In genomic region chr3:144244662-144245061, GRCh38 we compare ENCODE assay signal across 13 cellular contexts.
"Had no signal": no experiment of that assay in that cellular context is flagged by ENCODE, and none has a peak within 500 bp of the region (broad histone marks: within the 10 kb centered on the region; RNA-seq: fewer than 3 reads in every experiment).

No MANE protein-coding gene starts in this region.

- H3K36me3 ChIP-seq: cardiac muscle cell, heart right ventricle, left ventricle myocardium inferior, ovary, stomach, thoracic aorta had no signal

- H3K4me1 ChIP-seq: left ventricle myocardium inferior, stomach had no signal

- H3K4me3 ChIP-seq: cardiac muscle cell, heart right ventricle, left ventricle myocardium inferior, ovary, stomach, thoracic aorta had no signal

- H3K9me3 ChIP-seq: heart right ventricle, left ventricle myocardium inferior, ovary, stomach, thoracic aorta had no signal

- DNase-seq: activated CD4-positive, alpha-beta T cell treated with anti-CD3 and anti-CD28 coated beads for 48 hours; activated naive CD4-positive, alpha-beta T cell treated with Interleukin-2 at 50 U/mL for 16 hours; activated naive CD8-positive, alpha-beta T cell treated with anti-CD3 and anti-CD28 coated beads, Interleukin-2, amount 50 U/mL, for 24 hours; heart right ventricle; kidney; left ventricle myocardium inferior; mesenchymal stem cell; nephron progenitor cell; ovary; stimulated activated CD4-positive, alpha-beta T cell treated with anti-CD3 and anti-CD28 coated beads, Interleukin-4, amount 100 ng/mL, for 1 hour; stomach had no signal

- H3K27ac ChIP-seq: cardiac muscle cell, heart right ventricle, left ventricle myocardium inferior, ovary, stomach, thoracic aorta had no signal

- ATAC-seq: activated naive CD8-positive, alpha-beta T cell treated with anti-CD3 and anti-CD28 coated beads, Interleukin-2, amount 50 U/mL, for 24 hours; heart right ventricle had no signal

- H3K27me3 ChIP-seq: cardiac muscle cell, heart right ventricle, ovary, stomach had no signal
